21 cellular contexts compared by ENCODE assay signal in the genomic region with DNA sequence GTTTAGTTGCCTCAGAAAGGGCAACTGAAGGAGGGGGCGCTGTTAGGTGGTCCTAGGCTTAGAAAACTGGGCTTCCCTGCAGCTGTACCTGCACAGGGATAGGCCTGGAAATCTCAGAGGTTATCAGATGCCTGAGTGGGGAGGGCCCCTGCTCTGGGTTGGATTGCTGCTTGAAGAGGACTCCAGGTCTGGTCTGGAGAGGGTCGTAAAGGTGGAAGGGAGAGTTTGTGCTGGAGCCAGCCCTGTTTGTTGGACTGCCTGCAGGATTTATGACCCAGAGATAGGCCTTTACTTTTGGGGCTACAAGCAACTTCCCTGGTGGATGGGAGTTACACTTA.
DNase-seq lines count a peak whose midpoint lies in the region; ATAC-seq and TF ChIP-seq lines count a peak whose summit lies in the region.
"Had no signal": no experiment of that assay in that cellular context is flagged by ENCODE, and none has a peak within 500 bp of the region (broad histone marks: within the 10 kb centered on the region; RNA-seq: fewer than 3 reads in every experiment).

No MANE protein-coding gene starts in this region.

- H3K4me3 Mint-ChIP-seq in nephron progenitor cell: no peak overlapping the region
- no peak overlapping the region for H3K4me3 Mint-ChIP-seq in activated T-cell treated with anti-CD3 and anti-CD28 coated beads, Interleukin-2, amount 50 U/mL, for 72 hours
- H3K4me3 Mint-ChIP-seq: CD4-positive, CD25-positive, alpha-beta regulatory T cell; H9 had no signal

- H3K27ac ChIP-seq in angular gyrus (ENCODE audit: low read depth, low read length) (peak overlapping the region; percentile 78), temporal lobe (ENCODE audit: low read depth, low read length) (peak overlapping the region; percentile 95)
- H3K27ac ChIP-seq: GM23248, HL-60 had no signal

- no peak for ATAC-seq in activated T-cell treated with anti-CD3 and anti-CD28 coated beads, Interleukin-2, amount 50 U/mL, for 72 hours (replicated peaks in 1 of 2)
- ATAC-seq: HepG2 had no signal

- peaks cover 46% of the 10 kb centered on the region for H3K4me1 Mint-ChIP-seq in nephron progenitor cell
- H3K4me1 Mint-ChIP-seq in activated T-cell treated with anti-CD3 and anti-CD28 coated beads, Interleukin-2, amount 50 U/mL, for 72 hours (ENCODE audit: low read depth): no peaks in the 10 kb centered on the region
- H3K4me1 Mint-ChIP-seq: H9 had no signal

- peaks cover 7% of the 10 kb centered on the region for H3K27me3 Mint-ChIP-seq in nephron progenitor cell (ENCODE audit: low read depth, poor library complexity)
- H3K27me3 Mint-ChIP-seq in activated T-cell treated with anti-CD3 and anti-CD28 coated beads, Interleukin-2, amount 50 U/mL, for 72 hours (ENCODE audit: low read depth): no peaks in the 10 kb centered on the region
- H3K27me3 Mint-ChIP-seq: CD4-positive, CD25-positive, alpha-beta regulatory T cell had no signal

- peak overlapping the region; percentile 68 for H3K27ac Mint-ChIP-seq in nephron progenitor cell
- no peak overlapping the region for H3K27ac Mint-ChIP-seq in activated T-cell treated with anti-CD3 and anti-CD28 coated beads, Interleukin-2, amount 50 U/mL, for 72 hours
- H3K27ac Mint-ChIP-seq: H9 had no signal

- DNase-seq in ecto neural progenitor cell (ENCODE audit: low spot score) (peak; percentile 17), nephron progenitor cell (no peak), NCI-H2171 treated with DMSO at 0.1 percent for 48 hours (lab: John Stamatoyannopoulos, UW) (no peak)
- DNase-seq in activated CD4-positive, alpha-beta T cell treated with anti-CD3 and anti-CD28 coated beads for 4 hours: no peak
- no peak for DNase-seq in activated T-cell treated with anti-CD3 and anti-CD28 coated beads, Interleukin-2, amount 50 U/mL, for 72 hours
- DNase-seq: CD4-positive, CD25-positive, alpha-beta regulatory T cell; DND-41; GM23248; KBM-7; NCI-H1092 treated with DMSO at 0.1 percent for 48 hours; NCI-H1436 treated with DMSO at 0.1 percent for 48 hours; NCI-H1930; NCI-H2227 treated with DMSO at 0.1 percent for 48 hours; NCI-H510A; NCI-H748 treated with DMSO at 0.1 percent for 48 hours; SIG-M5 had no signal

- no peaks in the 10 kb centered on the region for H3K36me3 Mint-ChIP-seq in nephron progenitor cell (ENCODE audit: low read depth)
- H3K36me3 Mint-ChIP-seq in activated T-cell treated with anti-CD3 and anti-CD28 coated beads, Interleukin-2, amount 50 U/mL, for 72 hours (ENCODE audit: insufficient read depth in 2 of 2): no peaks in the 10 kb centered on the region
- H3K36me3 Mint-ChIP-seq: CD4-positive, CD25-positive, alpha-beta regulatory T cell had no signal

- H3K9me3 Mint-ChIP-seq in nephron progenitor cell: no peaks in the 10 kb centered on the region
- H3K9me3 Mint-ChIP-seq in activated T-cell treated with anti-CD3 and anti-CD28 coated beads, Interleukin-2, amount 50 U/mL, for 72 hours: no peaks in the 10 kb centered on the region
- H3K9me3 Mint-ChIP-seq: CD4-positive, CD25-positive, alpha-beta regulatory T cell; H9 had no signal

- TF ChIP-seq CTCF in nephron progenitor cell (IDR thresholded peaks at IDR 0.05): no peak
